ENCODE assay signal across 8 cellular contexts in the genomic region with DNA sequence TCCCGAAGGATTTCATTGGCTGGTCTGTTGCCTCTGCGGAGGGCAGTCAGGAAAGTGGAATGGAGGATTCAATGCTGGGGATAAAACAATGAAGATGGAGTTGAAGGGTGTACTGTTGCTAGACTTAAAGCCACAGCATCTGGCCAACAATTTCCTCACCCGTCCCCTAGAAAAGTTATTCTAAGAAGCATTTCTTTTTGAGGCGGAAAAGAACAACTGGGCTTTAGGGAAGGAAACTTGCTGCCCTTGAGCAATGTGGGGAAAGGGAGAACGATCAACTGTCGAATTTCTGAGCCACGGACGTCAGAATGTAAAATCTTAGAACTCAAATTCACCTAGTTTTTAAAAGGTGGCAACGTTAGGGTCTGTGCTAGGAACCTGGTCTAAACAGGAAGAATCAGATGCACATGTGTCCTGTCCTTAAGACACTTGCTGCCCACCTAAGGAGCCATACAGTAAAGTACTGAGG. TPM values are rescaled to one million over a fixed set of nuclear protein-coding genes. Genes with fewer than 3 reads are reported as not detected.
DNase-seq lines count a peak whose midpoint lies in the region; ATAC-seq and TF ChIP-seq lines count a peak whose summit lies in the region.

No MANE protein-coding gene starts in this region.

- peak overlapping the region; percentile 69 for H3K4me2 ChIP-seq in mesenchymal stem cell (ENCODE audit: low read length, poor library complexity, severe bottlenecking)

- H4K91ac ChIP-seq in mesenchymal stem cell (ENCODE audit: low read length), result no peak overlapping the region

- H3K4me3 ChIP-seq in body of pancreas (peak overlapping the region; percentile 28 to 75), mesenchymal stem cell (ENCODE audit: insufficient read depth in 1 of 2, low read depth in 1 of 2, low read length in 2 of 2) (peak overlapping the region; percentile 83 to 97), aorta (ENCODE audit: low read length in 2 of 2) (peak overlapping the region; percentile 55 to 63)

- H3K4ac ChIP-seq in mesenchymal stem cell (ENCODE audit: low read depth in 1 of 2, low read length in 2 of 2), result no peak overlapping the region

- no peak overlapping the region for H2BK5ac ChIP-seq in mesenchymal stem cell (ENCODE audit: low read depth, low read length, poor library complexity, severe bottlenecking)

- peak in 1 of 3 donors; percentile 36 for TF ChIP-seq POLR2A in body of pancreas (IDR thresholded peaks at IDR 0.05)

- H3K4me3 Mint-ChIP-seq in CD14-positive monocyte, result peak overlapping the region; percentile 92 to 93

- H3K36me3 ChIP-seq in body of pancreas (replicated peaks in 1 of 2; ENCODE audit: insufficient read depth in 1 of 2, low read depth in 2 of 2) (peaks cover 0 to 6% of the 10 kb centered on the region in 2 donors), mesenchymal stem cell (ENCODE audit: control insufficient read depth in 1 of 2, insufficient read depth in 2 of 2, low read depth in 1 of 2, low read length in 2 of 2) (peaks cover 3 to 18% of the 10 kb centered on the region in 2 experiments), aorta (ENCODE audit: control insufficient read depth in 1 of 2, insufficient read depth in 2 of 2, low read length in 1 of 2) (no peaks in the 10 kb centered on the region)

- peaks cover 17% of the 10 kb centered on the region for H3K79me1 ChIP-seq in mesenchymal stem cell (replicated peaks; ENCODE audit: low read length, poor library complexity, severe bottlenecking)

- no peaks in the 10 kb centered on the region for H3K27me3 ChIP-seq in body of pancreas
- H3K27me3 ChIP-seq in mesenchymal stem cell (ENCODE audit: control insufficient read depth in 1 of 2, insufficient read depth in 1 of 2, low read length in 2 of 2), result no peaks in the 10 kb centered on the region
- H3K27me3 ChIP-seq in aorta (ENCODE audit: control insufficient read depth in 1 of 2, insufficient read depth in 2 of 2, low read length in 1 of 2), result no peaks in the 10 kb centered on the region

- POLR2A ChIA-PET in HEK293T (lab: Yijun Ruan, JAX), result no interaction called here

- peaks cover 5 to 10% of the 10 kb centered on the region in 2 donors for H3K36me3 Mint-ChIP-seq in CD14-positive monocyte

- H3K9ac ChIP-seq in mesenchymal stem cell (ENCODE audit: low read length), result peak overlapping the region; percentile 100

- no peak overlapping the region for H2BK15ac ChIP-seq in mesenchymal stem cell (ENCODE audit: low read depth, poor library complexity, severe bottlenecking)

- H3K9me3 Mint-ChIP-seq in CD14-positive monocyte, result peaks cover 3 to 10% (median 7%) of the 10 kb centered on the region in 7 donors

- H3K27me3 Mint-ChIP-seq in CD14-positive monocyte (ENCODE audit: low read depth in 3 of 3), result peaks cover 0 to 7% (median 0%) of the 10 kb centered on the region in 3 donors

- intact Hi-C loops in CD14-positive monocyte (cut with micrococcal nuclease) (loop anchor here in 1 of 2 donors (2.0 to 10.0 kb wide), 3 partner anchors 19 to 227 kb away; a partner anchor contains a TSS), body of pancreas (cut with DNase I) (no loop called here), aorta (cut with DNase I) (loop anchor here (1.0 to 2.0 kb wide), 3 partner anchors 17 to 111 kb away; a partner anchor contains a TSS)

- ATAC-seq in HG03565 (IDR thresholded peaks at IDR 0.05; ENCODE audit: unreplicated experiment) (peak; percentile 26), body of pancreas (no peak), aorta (ENCODE audit: low FRiP score) (no peak), GM21390 (IDR thresholded peaks at IDR 0.05; ENCODE audit: unreplicated experiment) (no peak)

- H3K4me1 Mint-ChIP-seq in CD14-positive monocyte, result peaks cover 11% of the 10 kb centered on the region

- DNase-seq in CD14-positive monocyte (ENCODE audit: low spot score), result no peak
- no peak for DNase-seq in body of pancreas
- no peak for DNase-seq in mesenchymal stem cell
- DNase-seq in aorta, result no peak
- no peak for DNase-seq in iPS-NIHi7 (ENCODE audit: extremely low spot score)
- DNase-seq in HEK293T (ENCODE audit: extremely low spot score), result no peak

- CTCF ChIA-PET in HEK293T (lab: Yijun Ruan, JAX), result no interaction called here

- H2AFZ ChIP-seq in mesenchymal stem cell (ENCODE audit: low read depth, low read length), result no peak overlapping the region

- H3K18ac ChIP-seq in mesenchymal stem cell (ENCODE audit: low read depth in 1 of 2, low read length in 2 of 2), result peak overlapping the region in 1 of 2 experiments; percentile 43

- TF ChIP-seq CTCF in CD14-positive monocyte (IDR thresholded peaks at IDR 0.05), result no peak
- no peak for TF ChIP-seq CTCF in body of pancreas (IDR thresholded peaks at IDR 0.05)

- H2BK120ac ChIP-seq in mesenchymal stem cell (ENCODE audit: low read depth, low read length), result no peak overlapping the region

- H4K8ac ChIP-seq in mesenchymal stem cell (ENCODE audit: low read length), result no peak overlapping the region

- H3K14ac ChIP-seq in mesenchymal stem cell (ENCODE audit: low read length in 2 of 2), result peak overlapping the region in 1 of 2 experiments; percentile 86

- H3K27ac Mint-ChIP-seq in CD14-positive monocyte, result peak overlapping the region; percentile 97 to 99 (median 99)

- H3K27ac ChIP-seq in body of pancreas, result peak overlapping the region; percentile 100
- H3K27ac ChIP-seq in mesenchymal stem cell (ENCODE audit: low read length, poor library complexity, severe bottlenecking), result peak overlapping the region; percentile 98
- peak overlapping the region; percentile 94 to 98 for H3K27ac ChIP-seq in aorta (ENCODE audit: low read depth in 1 of 2, low read length in 2 of 2)

- H2BK12ac ChIP-seq in mesenchymal stem cell (ENCODE audit: low read length in 2 of 2), result no peak overlapping the region

- H3K9me3 ChIP-seq in body of pancreas, result no peaks in the 10 kb centered on the region
- no peaks in the 10 kb centered on the region for H3K9me3 ChIP-seq in mesenchymal stem cell (ENCODE audit: control insufficient read depth, low read length)
- no peaks in the 10 kb centered on the region for H3K9me3 ChIP-seq in aorta (ENCODE audit: control insufficient read depth, low read length)

- H2AK5ac ChIP-seq in mesenchymal stem cell (ENCODE audit: low read length, severe bottlenecking), result peak overlapping the region; percentile 72

- WGBS in body of pancreas, 2 donors, result 0% methylated on average over 9 of the region's 9 CpGs
- 0% methylated on average over 8 of the region's 9 CpGs for WGBS in mesenchymal stem cell
- WGBS in aorta, 2 donors, result 0% methylated on average over 9 of the region's 9 CpGs

- no peak overlapping the region for H3K23ac ChIP-seq in mesenchymal stem cell (ENCODE audit: low read length in 2 of 2)

- H3K4me1 ChIP-seq in body of pancreas, result peaks cover 22% of the 10 kb centered on the region
- peaks cover 4% of the 10 kb centered on the region for H3K4me1 ChIP-seq in mesenchymal stem cell (ENCODE audit: control insufficient read depth, insufficient read depth, low read depth, low read length)
- no peaks in the 10 kb centered on the region for H3K4me1 ChIP-seq in aorta (ENCODE audit: control insufficient read depth in 1 of 2, insufficient read depth in 2 of 2, low read length in 2 of 2)

TF ChIP-seq in HEK293T, 16 proteins besides CTCF, POLR2A, EP300 and RAD21:
- TF ChIP-seq NFRKB (IDR thresholded peaks at IDR 0.05) (no peak), TARDBP (IDR thresholded peaks at IDR 0.05) (no peak)

RNA-seq across cellular contexts. Expression of a gene that starts 0.7 kb away (rescaled TPM):
- polyA plus RNA-seq in CD14-positive monocyte, result 10 to 100 TPM; 39.0 to 39.4 TPM
- 10 to 100 TPM in 1 of 2 donors, 1 to 10 TPM in 1; 6.0 to 43.8 TPM for total RNA-seq in body of pancreas
- polyA plus RNA-seq in mesenchymal stem cell (2013, experiment 1 of 2), result 32.5 TPM
- 31.7 TPM for polyA plus RNA-seq in mesenchymal stem cell (2013, experiment 2 of 2)
- total RNA-seq in aorta, result 1 to 10 TPM; 6.9 to 9.6 TPM
- polyA plus RNA-seq in aorta, result 10 to 100 TPM; 24.4 to 28.3 TPM

RNA-seq across cellular contexts. Expression of a gene that starts 17.9 kb away (rescaled TPM):
- polyA plus RNA-seq in CD14-positive monocyte (10 to 100 TPM; 24.7 to 26.8 TPM), aorta (10 to 100 TPM; 37.4 to 79.7 TPM)
- total RNA-seq in body of pancreas (10 to 100 TPM; 50.1 to 64.6 TPM), aorta (100 to 1,000 TPM; 103 to 121 TPM)
- 35.7 TPM for polyA plus RNA-seq in mesenchymal stem cell (2013, experiment 1 of 2)
- polyA plus RNA-seq in mesenchymal stem cell (2013, experiment 2 of 2), result 37.0 TPM
